14 cellular contexts compared by ENCODE assay signal in the genomic region with DNA sequence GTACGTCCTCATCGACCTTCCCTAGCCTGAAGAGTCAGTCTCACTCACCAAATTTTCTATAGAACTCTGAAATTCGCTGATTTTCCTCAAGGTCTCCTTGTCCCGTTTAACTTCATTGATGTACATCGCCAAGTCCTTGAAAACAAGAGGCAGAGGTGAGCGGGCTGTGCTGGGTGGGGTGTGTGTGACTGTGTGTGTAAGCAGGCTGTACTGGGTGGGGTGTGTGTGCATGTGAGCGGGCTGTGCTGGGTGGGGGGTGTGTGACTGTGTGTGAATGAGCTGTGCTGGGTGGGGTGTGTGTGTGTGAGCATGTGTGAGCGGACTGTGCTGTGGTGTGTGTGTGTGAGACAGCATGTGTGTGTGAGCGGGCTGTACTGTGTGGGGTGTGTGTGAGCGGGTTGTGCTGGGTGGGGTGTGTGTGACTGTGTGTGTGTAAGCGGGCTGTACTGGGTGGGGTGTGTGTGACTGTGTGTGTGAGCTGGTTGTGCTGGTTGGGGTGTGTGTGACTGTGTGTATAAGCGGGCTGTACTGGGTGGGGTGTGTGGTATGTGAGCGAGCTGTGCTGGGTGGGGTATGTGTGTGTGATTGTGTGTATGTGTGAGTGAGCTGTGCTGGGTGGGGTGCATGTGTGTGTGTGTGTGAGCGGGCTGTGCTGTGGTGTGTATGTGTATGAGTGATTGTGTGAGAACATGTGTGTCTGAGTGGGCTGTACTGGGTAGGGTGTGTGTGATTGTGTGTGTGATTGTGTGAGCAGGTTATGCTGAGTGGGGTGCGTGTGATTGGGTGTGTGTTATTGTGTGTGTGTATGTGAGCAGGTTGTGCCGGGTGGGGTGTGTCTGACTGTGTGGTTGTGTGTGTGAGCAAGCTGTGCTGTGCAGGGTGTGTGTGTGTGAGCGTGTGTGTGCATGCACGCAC. TPM values are rescaled to one million over a fixed set of nuclear protein-coding genes. Genes with fewer than 3 reads are reported as not detected.
DNase-seq lines count a peak whose midpoint lies in the region; ATAC-seq and TF ChIP-seq lines count a peak whose summit lies in the region.
"Had no signal": no experiment of that assay in that cellular context is flagged by ENCODE, and none has a peak within 500 bp of the region (broad histone marks: within the 10 kb centered on the region; RNA-seq: fewer than 3 reads in every experiment).

No MANE protein-coding gene starts in this region.

- no peak overlapping the region for H3K27ac ChIP-seq in left lung
- H3K27ac ChIP-seq: HL-60 had no signal

- peak; percentile 15 for ATAC-seq in activated T-helper 17 cell treated with anti-CD3 and anti-CD28 coated beads, Interleukin-2, amount 50 U/mL, for 72 hours (replicated peaks)
- ATAC-seq in memory B cell (ENCODE audit: low read depth) (no peak), GM18502 (IDR thresholded peaks at IDR 0.05; ENCODE audit: poor library complexity, unreplicated experiment) (no peak), left lung (no peak)
- ATAC-seq in stimulated activated naive B cell treated with anti-CD40 and anti-IgM and Interleukin-4, amounts not matched to agents 10 μg/mL and 1 μg/mL and 100 μg/mL, for 72 hours (replicated peaks) = no peak

- peaks cover 9% of the 10 kb centered on the region for H3K27me3 Mint-ChIP-seq in HFFc6 (ENCODE audit: insufficient read depth)
- no peaks in the 10 kb centered on the region for H3K27me3 Mint-ChIP-seq in activated T-helper 17 cell treated with anti-CD3 and anti-CD28 coated beads, Interleukin-2, amount 50 U/mL, for 72 hours
- no peaks in the 10 kb centered on the region for H3K27me3 Mint-ChIP-seq in memory B cell
- no peaks in the 10 kb centered on the region for H3K27me3 Mint-ChIP-seq in stimulated activated naive B cell treated with anti-CD40 and anti-IgM and Interleukin-4, amounts not matched to agents 10 μg/mL and 1 μg/mL and 100 μg/mL, for 72 hours
- H3K27me3 Mint-ChIP-seq in activated T-helper 1 cell treated with anti-CD3 and anti-CD28 coated beads, Interleukin-12 subunit alpha, Interleukin-12 subunit beta, Interleukin-2, Interleukin-4 antibody, amounts not matched to agents 30 ng/mL and 10 ng/mL and 1 ng/mL, durations not matched to agents 14 hours and 24 hours and 36 hours (ENCODE audit: insufficient read depth) = no peaks in the 10 kb centered on the region
- H3K27me3 Mint-ChIP-seq: CD4-positive, CD25-positive, alpha-beta regulatory T cell had no signal

- DNase-seq in HFFc6 (no peak), memory B cell (ENCODE audit: low spot score in 2 of 2) (no peak), left lung (no peak)
- DNase-seq in stimulated activated naive B cell treated with anti-CD40 and anti-IgM and Interleukin-4, amounts not matched to agents 10 μg/mL and 1 μg/mL and 100 μg/mL, for 72 hours = no peak
- no peak for DNase-seq in activated T-helper 1 cell treated with anti-CD3 and anti-CD28 coated beads, Interleukin-12 subunit alpha, Interleukin-12 subunit beta, Interleukin-2, Interleukin-4 antibody, amounts not matched to agents 30 ng/mL and 10 ng/mL and 1 ng/mL, durations not matched to agents 14 hours and 24 hours and 36 hours (ENCODE audit: low spot score)
- DNase-seq: DMS153, KG1, NCI-H510A had no signal

- peaks cover 0 to 11% of the 10 kb centered on the region in 2 donors for H3K36me3 ChIP-seq in left lung

- H3K9me3 Mint-ChIP-seq in HFFc6 (no peaks in the 10 kb centered on the region), memory B cell (no peaks in the 10 kb centered on the region)
- H3K9me3 Mint-ChIP-seq in activated T-helper 17 cell treated with anti-CD3 and anti-CD28 coated beads, Interleukin-2, amount 50 U/mL, for 72 hours = no peaks in the 10 kb centered on the region
- no peaks in the 10 kb centered on the region for H3K9me3 Mint-ChIP-seq in stimulated activated naive B cell treated with anti-CD40 and anti-IgM and Interleukin-4, amounts not matched to agents 10 μg/mL and 1 μg/mL and 100 μg/mL, for 72 hours
- no peaks in the 10 kb centered on the region for H3K9me3 Mint-ChIP-seq in activated T-helper 1 cell treated with anti-CD3 and anti-CD28 coated beads, Interleukin-12 subunit alpha, Interleukin-12 subunit beta, Interleukin-2, Interleukin-4 antibody, amounts not matched to agents 30 ng/mL and 10 ng/mL and 1 ng/mL, durations not matched to agents 14 hours and 24 hours and 36 hours
- H3K9me3 Mint-ChIP-seq: CD4-positive, CD25-positive, alpha-beta regulatory T cell had no signal

- no peak overlapping the region for H3K4me3 ChIP-seq in left lung
- H3K4me3 ChIP-seq: Peyer's patch had no signal

- intact Hi-C loops in left lung (cut with DNase I) = loop anchor here (5.0 to 10.0 kb wide), 2 partner anchors 203 to 205 kb away; partner anchors contain the start of gene VAV2 (in 1 of the 2)
- intact Hi-C loops in activated T-helper 1 cell treated with anti-CD3 and anti-CD28 coated beads, Interleukin-12 subunit alpha, Interleukin-12 subunit beta, Interleukin-2, Interleukin-4 antibody, amounts not matched to agents 30 ng/mL and 10 ng/mL and 1 ng/mL, durations not matched to agents 14 hours and 24 hours and 36 hours (cut with micrococcal nuclease) = no loop called here

- peaks cover 4 to 40% of the 10 kb centered on the region in 2 donors for H3K4me1 ChIP-seq in left lung
- H3K4me1 ChIP-seq: Caco-2 had no signal

- H3K9me3 ChIP-seq in left lung = no peaks in the 10 kb centered on the region
- H3K9me3 ChIP-seq: Caco-2, Peyer's patch had no signal

- H3K27ac Mint-ChIP-seq in HFFc6 (peak overlapping the region; percentile 25; the same call in 1 of the 2 replicates), memory B cell (peak overlapping the region; percentile 84)
- no peak overlapping the region for H3K27ac Mint-ChIP-seq in activated T-helper 17 cell treated with anti-CD3 and anti-CD28 coated beads, Interleukin-2, amount 50 U/mL, for 72 hours
- H3K27ac Mint-ChIP-seq in stimulated activated naive B cell treated with anti-CD40 and anti-IgM and Interleukin-4, amounts not matched to agents 10 μg/mL and 1 μg/mL and 100 μg/mL, for 72 hours = peak overlapping the region; percentile 33
- H3K27ac Mint-ChIP-seq in activated T-helper 1 cell treated with anti-CD3 and anti-CD28 coated beads, Interleukin-12 subunit alpha, Interleukin-12 subunit beta, Interleukin-2, Interleukin-4 antibody, amounts not matched to agents 30 ng/mL and 10 ng/mL and 1 ng/mL, durations not matched to agents 14 hours and 24 hours and 36 hours = no peak overlapping the region
- H3K27ac Mint-ChIP-seq: CD4-positive, CD25-positive, alpha-beta regulatory T cell had no signal

- peaks cover 8% of the 10 kb centered on the region; the same call in 1 of the 2 replicates for H3K4me1 Mint-ChIP-seq in HFFc6 (ENCODE audit: low read depth)
- peaks cover 8% of the 10 kb centered on the region for H3K4me1 Mint-ChIP-seq in activated T-helper 17 cell treated with anti-CD3 and anti-CD28 coated beads, Interleukin-2, amount 50 U/mL, for 72 hours
- H3K4me1 Mint-ChIP-seq in memory B cell = peaks cover 49% of the 10 kb centered on the region
- peaks cover 63 to 91% of the 10 kb centered on the region in 2 donors for H3K4me1 Mint-ChIP-seq in stimulated activated naive B cell treated with anti-CD40 and anti-IgM and Interleukin-4, amounts not matched to agents 10 μg/mL and 1 μg/mL and 100 μg/mL, for 72 hours
- no peaks in the 10 kb centered on the region for H3K4me1 Mint-ChIP-seq in activated T-helper 1 cell treated with anti-CD3 and anti-CD28 coated beads, Interleukin-12 subunit alpha, Interleukin-12 subunit beta, Interleukin-2, Interleukin-4 antibody, amounts not matched to agents 30 ng/mL and 10 ng/mL and 1 ng/mL, durations not matched to agents 14 hours and 24 hours and 36 hours (ENCODE audit: low read depth)

- H3K36me3 Mint-ChIP-seq in HFFc6 (ENCODE audit: low read depth) (peaks cover 12% of the 10 kb centered on the region), memory B cell (peaks cover 20% of the 10 kb centered on the region)
- H3K36me3 Mint-ChIP-seq in activated T-helper 17 cell treated with anti-CD3 and anti-CD28 coated beads, Interleukin-2, amount 50 U/mL, for 72 hours (ENCODE audit: low read depth) = no peaks in the 10 kb centered on the region
- peaks cover 53 to 80% of the 10 kb centered on the region in 2 donors for H3K36me3 Mint-ChIP-seq in stimulated activated naive B cell treated with anti-CD40 and anti-IgM and Interleukin-4, amounts not matched to agents 10 μg/mL and 1 μg/mL and 100 μg/mL, for 72 hours
- no peaks in the 10 kb centered on the region for H3K36me3 Mint-ChIP-seq in activated T-helper 1 cell treated with anti-CD3 and anti-CD28 coated beads, Interleukin-12 subunit alpha, Interleukin-12 subunit beta, Interleukin-2, Interleukin-4 antibody, amounts not matched to agents 30 ng/mL and 10 ng/mL and 1 ng/mL, durations not matched to agents 14 hours and 24 hours and 36 hours (ENCODE audit: low read depth)
- H3K36me3 Mint-ChIP-seq: CD4-positive, CD25-positive, alpha-beta regulatory T cell had no signal

- no peaks in the 10 kb centered on the region for H3K27me3 ChIP-seq in left lung
- H3K27me3 ChIP-seq: Peyer's patch had no signal

- no peak overlapping the region for H3K4me3 Mint-ChIP-seq in HFFc6
- H3K4me3 Mint-ChIP-seq in activated T-helper 17 cell treated with anti-CD3 and anti-CD28 coated beads, Interleukin-2, amount 50 U/mL, for 72 hours = no peak overlapping the region
- H3K4me3 Mint-ChIP-seq in memory B cell = no peak overlapping the region
- H3K4me3 Mint-ChIP-seq in stimulated activated naive B cell treated with anti-CD40 and anti-IgM and Interleukin-4, amounts not matched to agents 10 μg/mL and 1 μg/mL and 100 μg/mL, for 72 hours = no peak overlapping the region
- no peak overlapping the region for H3K4me3 Mint-ChIP-seq in activated T-helper 1 cell treated with anti-CD3 and anti-CD28 coated beads, Interleukin-12 subunit alpha, Interleukin-12 subunit beta, Interleukin-2, Interleukin-4 antibody, amounts not matched to agents 30 ng/mL and 10 ng/mL and 1 ng/mL, durations not matched to agents 14 hours and 24 hours and 36 hours

- TF ChIP-seq CTCF in HFFc6 (IDR thresholded peaks at IDR 0.05) (no peak), left lung (IDR thresholded peaks at IDR 0.05) (no peak)

RNA-seq across cellular contexts. Expression of gene SARDH, which starts 53.8 kb away (rescaled TPM):
- total RNA-seq in HFFc6 (2021; fragmentation: NEBNext Ultra II Directional; extraction: Animal tissue kit (Norgen Biotek cat#: 25700)) = 1 to 10 TPM in 4 of 6 experiments, under 1 TPM in 2; 0.24 to 5.1 (median 4.1) TPM
- 1 to 10 TPM; 2.7 to 2.8 TPM for total RNA-seq in activated T-helper 17 cell treated with anti-CD3 and anti-CD28 coated beads, Interleukin-2, amount 50 U/mL, for 72 hours
- 1 to 10 TPM; 3.9 to 5.9 TPM for total RNA-seq in left lung
- total RNA-seq in activated T-helper 1 cell treated with anti-CD3 and anti-CD28 coated beads, Interleukin-12 subunit alpha, Interleukin-12 subunit beta, Interleukin-2, Interleukin-4 antibody, amounts not matched to agents 30 ng/mL and 10 ng/mL and 1 ng/mL, durations not matched to agents 14 hours and 24 hours and 36 hours = 0.51 and 0.60 TPM in 2 replicates

Comparison
In these comparisons a context has a peak if more than half of its experiments do, and no peak if none do; other contexts are left out.
1. H3K27ac Mint-ChIP-seq: peak in HFFc6 (single experiment), memory B cell (single experiment) and stimulated activated naive B cell treated with anti-CD40 and anti-IgM and Interleukin-4, amounts not matched to agents 10 μg/mL and 1 μg/mL and 100 μg/mL, for 72 hours (single experiment); none in activated T-helper 17 cell treated with anti-CD3 and anti-CD28 coated beads, Interleukin-2, amount 50 U/mL, for 72 hours (single experiment) and activated T-helper 1 cell treated with anti-CD3 and anti-CD28 coated beads, Interleukin-12 subunit alpha, Interleukin-12 subunit beta, Interleukin-2, Interleukin-4 antibody, amounts not matched to agents 30 ng/mL and 10 ng/mL and 1 ng/mL, durations not matched to agents 14 hours and 24 hours and 36 hours (single experiment).